27 cellular contexts compared by ENCODE assay signal in the genomic region with DNA sequence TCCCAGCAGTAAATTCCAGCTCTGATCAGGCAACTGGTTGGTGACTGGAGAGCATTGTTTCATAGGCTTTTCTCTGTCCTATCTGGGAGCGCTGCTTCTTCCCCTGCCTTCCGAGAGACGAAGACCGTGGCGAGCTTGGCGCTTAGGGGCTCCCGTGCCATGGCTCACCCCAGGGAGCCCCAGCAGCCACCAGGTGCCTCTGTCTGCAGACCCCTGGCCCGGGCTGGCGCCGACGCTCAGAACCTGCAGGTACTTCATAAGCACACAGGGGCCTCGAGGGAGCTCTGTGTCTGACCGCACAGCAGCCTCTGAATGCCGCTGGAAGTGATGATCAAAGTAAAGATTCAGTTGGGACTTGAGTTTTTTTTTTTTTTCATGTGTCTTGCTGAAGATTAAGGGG.
"Had no signal": no experiment of that assay in that cellular context is flagged by ENCODE, and none has a peak within 500 bp of the region (broad histone marks: within the 10 kb centered on the region; RNA-seq: fewer than 3 reads in every experiment).

No MANE protein-coding gene starts in this region.

- ATAC-seq: gastrocnemius medialis, heart left ventricle, left lobe of liver, natural killer cell, sciatic nerve had no signal

- H3K4me2 ChIP-seq: hepatocyte, neural progenitor cell, smooth muscle cell had no signal

- H3K4me3 ChIP-seq: coronary artery, gastrocnemius medialis, heart left ventricle, hepatocyte, lung, neural progenitor cell, right atrium auricular region, smooth muscle cell, stomach, thyroid gland, vagina had no signal

- H3K4me1 Mint-ChIP-seq: memory B cell had no signal

- H3K4me1 ChIP-seq: gastrocnemius medialis, neural progenitor cell, parathyroid adenoma, thyroid gland, vagina had no signal

- H3K4me3 Mint-ChIP-seq: memory B cell, natural killer cell, neural progenitor cell had no signal

- FAIRE-seq: endometrium, kidney had no signal

- H3K9ac ChIP-seq: neural progenitor cell, parathyroid adenoma had no signal

- DNase-seq: dermis blood vessel endothelial cell; effector memory CD4-positive, alpha-beta T cell; foreskin fibroblast; gastrocnemius medialis; heart left ventricle; kidney; natural killer cell; stimulated activated CD4-positive, alpha-beta T cell treated with anti-CD3 and anti-CD28 coated beads, Interleukin-12 subunit alpha, Interleukin-12 subunit beta, amount 100 ng/mL, for 4 hours; stimulated activated CD4-positive, alpha-beta T cell treated with anti-CD3 and anti-CD28 coated beads, Interleukin-1b, Interleukin-23, amount 100 ng/mL, for 48 hours; stimulated activated CD4-positive, alpha-beta T cell treated with anti-CD3 and anti-CD28 coated beads, Interleukin-4, amount 100 ng/mL, for 1 hour; stimulated activated CD8-positive, alpha-beta memory T cell treated with anti-CD3 and anti-CD28 coated beads, Interleukin-4, amount 100 ng/mL, for 48 hours; stomach; thyroid gland; trophoblast cell had no signal

- H3K27me3 ChIP-seq: gastrocnemius medialis, heart left ventricle, hepatocyte, neural progenitor cell, right atrium auricular region, stomach, thyroid gland, vagina had no signal

- H2AFZ ChIP-seq: hepatocyte, neural progenitor cell, parathyroid adenoma had no signal

- H3K79me2 ChIP-seq: hepatocyte, parathyroid adenoma had no signal

- H3K9me3 ChIP-seq: gastrocnemius medialis, heart left ventricle, right atrium auricular region, stomach, thyroid gland, vagina had no signal

- H3K9me3 Mint-ChIP-seq: natural killer cell had no signal

- H3K27ac Mint-ChIP-seq: memory B cell, natural killer cell, neural progenitor cell, progenitor cell of endocrine pancreas had no signal

- H3K36me3 ChIP-seq: neural progenitor cell had no signal

- H3K27ac ChIP-seq: coronary artery, gastrocnemius medialis, heart left ventricle, hepatocyte, neural progenitor cell, parathyroid adenoma, right atrium auricular region, stomach, thyroid gland, vagina had no signal
